In the genomic region with DNA sequence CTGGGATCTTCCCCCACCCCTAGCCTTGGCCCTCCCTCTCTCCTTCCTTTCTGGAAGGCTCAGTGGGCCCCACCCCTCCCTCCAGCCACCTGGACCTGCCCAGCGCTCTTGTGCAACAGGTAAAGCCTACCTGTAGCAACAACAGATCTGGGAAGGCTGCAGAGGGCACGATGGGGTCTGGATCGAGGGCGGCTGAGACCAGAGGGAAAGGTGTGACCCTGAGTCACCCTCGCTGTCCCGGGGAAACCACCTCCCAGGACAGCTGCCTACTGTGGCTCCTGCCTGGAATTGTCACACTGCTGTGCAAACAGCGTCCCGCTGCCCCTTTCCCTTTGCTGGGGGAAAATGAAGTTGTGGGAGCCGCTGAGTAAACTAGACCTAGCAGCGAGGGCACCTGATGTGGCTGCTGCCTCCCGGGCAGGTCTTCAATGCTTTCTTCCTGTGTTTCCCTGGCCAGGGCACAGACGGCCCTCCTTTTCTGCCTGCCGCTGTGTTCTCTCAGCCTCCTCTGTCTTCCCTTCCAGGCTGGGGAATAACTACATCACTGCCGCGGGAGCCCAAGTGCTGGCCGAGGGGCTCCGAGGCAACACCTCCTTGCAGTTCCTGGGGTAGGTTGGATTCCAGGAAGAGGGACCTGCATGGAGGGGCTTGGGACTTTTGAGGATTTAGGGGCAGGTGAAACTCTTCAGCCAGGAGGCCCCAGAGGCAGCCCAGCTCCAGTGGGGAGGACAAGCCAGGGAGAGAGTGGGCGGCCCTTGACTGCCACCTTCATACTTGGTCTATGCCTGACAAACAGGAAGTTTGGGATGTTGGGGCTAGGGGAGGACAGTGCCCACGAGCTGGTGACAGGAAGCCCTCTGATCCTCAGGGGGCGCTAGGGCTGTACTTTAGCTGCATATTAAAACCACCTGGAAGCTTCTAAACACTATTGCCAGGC, we compare ENCODE assay signal across 12 cellular contexts. TPM values are rescaled to one million over a fixed set of nuclear protein-coding genes. Genes with fewer than 3 reads are reported as not detected.
A peak's percentile ranks its signal among the peaks of the same experiment; 100 is the strongest.
DNase-seq lines count a peak whose midpoint lies in the region; ATAC-seq and TF ChIP-seq lines count a peak whose summit lies in the region.
"Had no signal": no experiment of that assay in that cellular context is flagged by ENCODE, and none has a peak within 500 bp of the region (broad histone marks: within the 10 kb centered on the region; RNA-seq: fewer than 3 reads in every experiment).

No MANE protein-coding gene starts in this region.

- H3K27me3 ChIP-seq in BLaER1 treated with 17β-estradiol and CSF1 and Interleukin-3, amounts not matched to agents 10 nM and 100 nM: no peaks in the 10 kb centered on the region
- H3K27me3 ChIP-seq in H7 (ENCODE audit: control insufficient read depth, insufficient read depth, low read length) (no peaks in the 10 kb centered on the region), thyroid gland (no peaks in the 10 kb centered on the region)

- H3K4me1 Mint-ChIP-seq in activated CD8-positive, alpha-beta T cell treated with anti-CD3 and anti-CD28 coated beads, Interleukin-2, amount 10 ng/mL, durations not matched to agents 7 days and 5 days (ENCODE audit: low read depth): peaks cover 45% of the 10 kb centered on the region

- H3K36me3 ChIP-seq in BLaER1 treated with 17β-estradiol and CSF1 and Interleukin-3, amounts not matched to agents 10 nM and 100 nM: peaks cover 0 to 69% (median 0%) of the 10 kb centered on the region in 11 experiments; a peak in 8 of 22 replicates
- H3K36me3 ChIP-seq in H7 (replicated peaks; ENCODE audit: control insufficient read depth, insufficient read depth, low read length): no peaks in the 10 kb centered on the region
- no peaks in the 10 kb centered on the region for H3K36me3 ChIP-seq in thyroid gland

- no peak overlapping the region for H3K4me3 ChIP-seq in BLaER1 treated with 17β-estradiol and CSF1 and Interleukin-3, amounts not matched to agents 10 nM and 100 nM
- H3K4me3 ChIP-seq in H7 (ENCODE audit: insufficient read depth, low read depth, low read length) (no peak overlapping the region), thyroid gland (replicated peaks in 1 of 3) (no peak overlapping the region)

- no peak for TF ChIP-seq POLR2A in thyroid gland (IDR thresholded peaks at IDR 0.05)

- no peak overlapping the region for H3K9ac ChIP-seq in BLaER1 treated with 17β-estradiol and CSF1 and Interleukin-3, amounts not matched to agents 10 nM and 100 nM

- peak overlapping the region; percentile 42 to 73 (median 55) for H3K4me2 ChIP-seq in BLaER1 treated with 17β-estradiol and CSF1 and Interleukin-3, amounts not matched to agents 10 nM and 100 nM

- H3K27ac Mint-ChIP-seq in activated CD8-positive, alpha-beta T cell treated with anti-CD3 and anti-CD28 coated beads, Interleukin-2, amount 10 ng/mL, durations not matched to agents 7 days and 5 days: peak overlapping the region; percentile 75

- POLR2A ChIA-PET in activated CD8-positive, alpha-beta T cell treated with anti-CD3 and anti-CD28 coated beads, Interleukin-2, amount 10 ng/mL, durations not matched to agents 7 days and 5 days (lab: Charles Lee): interaction anchor here (1.0 to 1.5 kb wide), 3 partner anchors 12 to 25 kb away, joined by 3 to 10 read pairs (median 5); no protein-coding TSS in a partner anchor

- peak; percentile 73 for ATAC-seq in activated CD8-positive, alpha-beta T cell treated with anti-CD3 and anti-CD28 coated beads, Interleukin-2, amount 10 ng/mL, durations not matched to agents 7 days and 5 days

- intact Hi-C loops in thyroid gland (cut with DNase I): no loop called here

- H3K27ac ChIP-seq in BLaER1 treated with 17β-estradiol and CSF1 and Interleukin-3, amounts not matched to agents 10 nM and 100 nM: peak overlapping the region in 4 of 11 experiments; percentile 1 to 33 (median 26); a peak in 3 of 22 replicates
- H3K27ac ChIP-seq in thyroid gland: no peak overlapping the region

- CTCF ChIA-PET in activated CD8-positive, alpha-beta T cell treated with anti-CD3 and anti-CD28 coated beads, Interleukin-2, amount 10 ng/mL, durations not matched to agents 7 days and 5 days (lab: Charles Lee): interaction anchor here (0.6 to 5.1 kb wide), 16 partner anchors 10 to 506 kb away, joined by 3 to 29 read pairs (median 4); a partner anchor contains a TSS

- peak; percentile 71 for DNase-seq in H7
- DNase-seq in activated CD8-positive, alpha-beta T cell treated with anti-CD3 and anti-CD28 coated beads, Interleukin-2, amount 10 ng/mL, durations not matched to agents 7 days and 5 days: peak; percentile 38
- peak; percentile 27 for DNase-seq in left kidney (ENCODE audit: low read depth, low spot score)
- no peak for DNase-seq in NCI-H748 (lab: John Stamatoyannopoulos, UW; ENCODE audit: unreplicated experiment)
- DNase-seq in midbrain (lab: John Stamatoyannopoulos, UW): no peak
- no peak for DNase-seq in thyroid gland
- DNase-seq in NCI-H187 treated with DMSO at 0.1 percent for 48 hours (lab: John Stamatoyannopoulos, UW): no peak
- DNase-seq: DMS 273 treated with DMSO at 0.1 percent for 48 hours; NCI-H2227 treated with DMSO at 0.1 percent for 48 hours; stimulated activated CD8-positive, alpha-beta memory T cell treated with anti-CD3 and anti-CD28 coated beads, Interleukin-4, amount 100 ng/mL, for 48 hours had no signal

- H3K9me3 Mint-ChIP-seq in activated CD8-positive, alpha-beta T cell treated with anti-CD3 and anti-CD28 coated beads, Interleukin-2, amount 10 ng/mL, durations not matched to agents 7 days and 5 days (ENCODE audit: insufficient read depth): peaks cover 16% of the 10 kb centered on the region

- H3K4me1 ChIP-seq in BLaER1 treated with 17β-estradiol and CSF1 and Interleukin-3, amounts not matched to agents 10 nM and 100 nM: peaks cover 10 to 47% (median 30%) of the 10 kb centered on the region in 10 experiments
- no peaks in the 10 kb centered on the region for H3K4me1 ChIP-seq in thyroid gland

- H3K9me3 ChIP-seq in BLaER1 treated with 17β-estradiol and CSF1 and Interleukin-3, amounts not matched to agents 10 nM and 100 nM (replicated peaks in 1 of 11): peaks cover 10 to 27% (median 11%) of the 10 kb centered on the region in 11 experiments; a peak in 21 of 22 replicates
- H3K9me3 ChIP-seq in thyroid gland: no peaks in the 10 kb centered on the region

- H3K27me3 Mint-ChIP-seq in activated CD8-positive, alpha-beta T cell treated with anti-CD3 and anti-CD28 coated beads, Interleukin-2, amount 10 ng/mL, durations not matched to agents 7 days and 5 days (ENCODE audit: low read depth): no peaks in the 10 kb centered on the region

- no peak for TF ChIP-seq CTCF in thyroid gland (IDR thresholded peaks at IDR 0.05)

- H3K36me3 Mint-ChIP-seq in activated CD8-positive, alpha-beta T cell treated with anti-CD3 and anti-CD28 coated beads, Interleukin-2, amount 10 ng/mL, durations not matched to agents 7 days and 5 days (ENCODE audit: low read depth): peaks cover 22% of the 10 kb centered on the region

- peaks cover 0 to 11% (median 0%) of the 10 kb centered on the region in 11 experiments; a peak in 1 of 22 replicates for H4K20me1 ChIP-seq in BLaER1 treated with 17β-estradiol and CSF1 and Interleukin-3, amounts not matched to agents 10 nM and 100 nM

- 51 to 69% methylated on average over 11 to 20 of the region's 20 CpGs for WGBS in thyroid gland, 2 donors

- H3K4me3 Mint-ChIP-seq in activated CD8-positive, alpha-beta T cell treated with anti-CD3 and anti-CD28 coated beads, Interleukin-2, amount 10 ng/mL, durations not matched to agents 7 days and 5 days: no peak overlapping the region

RNA-seq across cellular contexts. Expression of a gene that starts 22.2 kb away (rescaled TPM):
- total RNA-seq in H7 (2014; rRNA removed; shearing (Covaris generic)): 5.0 and 6.2 TPM in 2 replicates
- total RNA-seq in activated CD8-positive, alpha-beta T cell treated with anti-CD3 and anti-CD28 coated beads, Interleukin-2, amount 10 ng/mL, durations not matched to agents 7 days and 5 days: 100 to 1,000 TPM; 116 to 129 TPM
- 100 to 1,000 TPM in 1 of 4 donors, 10 to 100 TPM in 3; 79.2 to 180 (median 92.4) TPM for total RNA-seq in thyroid gland

RNA-seq across cellular contexts. Expression of a gene that starts 26.3 kb away (rescaled TPM):
- total RNA-seq in H7 (2014; rRNA removed; shearing (Covaris generic)): 0.33 TPM in 1 of 2 replicates, not detected in the other
- total RNA-seq in activated CD8-positive, alpha-beta T cell treated with anti-CD3 and anti-CD28 coated beads, Interleukin-2, amount 10 ng/mL, durations not matched to agents 7 days and 5 days: 1 to 10 TPM; 1.6 to 1.7 TPM
- total RNA-seq in thyroid gland: 1 to 10 TPM in 1 of 4 donors, under 1 TPM in 3; 0.40 to 1.6 (median 0.68) TPM

RNA-seq across cellular contexts. Expression of a gene that starts 38.6 kb away (rescaled TPM):
- total RNA-seq in H7 (2014; rRNA removed; shearing (Covaris generic)): not detected in 2 replicates
- 10 to 100 TPM; 64.8 to 65.3 TPM for total RNA-seq in activated CD8-positive, alpha-beta T cell treated with anti-CD3 and anti-CD28 coated beads, Interleukin-2, amount 10 ng/mL, durations not matched to agents 7 days and 5 days
- 1 to 10 TPM in 3 of 4 donors, under 1 TPM in 1; 0.78 to 1.7 (median 1.3) TPM for total RNA-seq in thyroid gland
- total RNA-seq: endothelial cell of umbilical vein had no signal

Comparison
In these comparisons a context has a peak if more than half of its experiments do, and no peak if none do; other contexts are left out.
1. DNase-seq: peak in H7 (single experiment), activated CD8-positive, alpha-beta T cell treated with anti-CD3 and anti-CD28 coated beads, Interleukin-2, amount 10 ng/mL, durations not matched to agents 7 days and 5 days (single experiment) and left kidney (single experiment); none in NCI-H748 (single experiment), midbrain (single experiment), thyroid gland (0 of 2) and NCI-H187 treated with DMSO at 0.1 percent for 48 hours (single experiment).
2. RNA of a gene that starts 22.2 kb away (total RNA-seq): 116 to 129 TPM in activated CD8-positive, alpha-beta T cell treated with anti-CD3 and anti-CD28 coated beads, Interleukin-2, amount 10 ng/mL, durations not matched to agents 7 days and 5 days and 79.2 to 180 TPM in thyroid gland; 5.0 to 6.2 TPM in H7; every median in the first group is over 10 times any median in the second.
3. RNA of a gene that starts 38.6 kb away (total RNA-seq): 64.8 to 65.3 TPM in activated CD8-positive, alpha-beta T cell treated with anti-CD3 and anti-CD28 coated beads, Interleukin-2, amount 10 ng/mL, durations not matched to agents 7 days and 5 days; 0.78 to 1.7 TPM in thyroid gland and not detected in H7; every median in the first group is over 10 times any median in the second.